ENCODE assay signal across 1 cellular context in genomic region chr1:42941640-42942330, GRCh38.
TF ChIP-seq lines count a peak whose summit lies in the region.

No MANE protein-coding gene starts in this region.

TF ChIP-seq in WTC11, 78 proteins besides CTCF, POLR2A, EP300 and RAD21 (continued from another document):
- TF ChIP-seq ARID4B (CRISPR knock-in tag; IDR thresholded peaks at IDR 0.05; ENCODE audit: borderline replicate concordance), result no peak
- TF ChIP-seq RELA (CRISPR knock-in tag; IDR thresholded peaks at IDR 0.05; ENCODE audit: borderline replicate concordance), result no peak
- TF ChIP-seq ERG (CRISPR knock-in tag; IDR thresholded peaks at IDR 0.05), result no peak
- no peak for TF ChIP-seq TCF7 (CRISPR knock-in tag; IDR thresholded peaks at IDR 0.05; ENCODE audit: low read depth)
- TF ChIP-seq E2F4 (CRISPR knock-in tag; IDR thresholded peaks at IDR 0.05; ENCODE audit: borderline replicate concordance, low read depth), result no peak
- no peak for TF ChIP-seq PRRX2 (CRISPR knock-in tag; IDR thresholded peaks at IDR 0.05)
